ENCODE assay signal across 8 cellular contexts in the genomic region with DNA sequence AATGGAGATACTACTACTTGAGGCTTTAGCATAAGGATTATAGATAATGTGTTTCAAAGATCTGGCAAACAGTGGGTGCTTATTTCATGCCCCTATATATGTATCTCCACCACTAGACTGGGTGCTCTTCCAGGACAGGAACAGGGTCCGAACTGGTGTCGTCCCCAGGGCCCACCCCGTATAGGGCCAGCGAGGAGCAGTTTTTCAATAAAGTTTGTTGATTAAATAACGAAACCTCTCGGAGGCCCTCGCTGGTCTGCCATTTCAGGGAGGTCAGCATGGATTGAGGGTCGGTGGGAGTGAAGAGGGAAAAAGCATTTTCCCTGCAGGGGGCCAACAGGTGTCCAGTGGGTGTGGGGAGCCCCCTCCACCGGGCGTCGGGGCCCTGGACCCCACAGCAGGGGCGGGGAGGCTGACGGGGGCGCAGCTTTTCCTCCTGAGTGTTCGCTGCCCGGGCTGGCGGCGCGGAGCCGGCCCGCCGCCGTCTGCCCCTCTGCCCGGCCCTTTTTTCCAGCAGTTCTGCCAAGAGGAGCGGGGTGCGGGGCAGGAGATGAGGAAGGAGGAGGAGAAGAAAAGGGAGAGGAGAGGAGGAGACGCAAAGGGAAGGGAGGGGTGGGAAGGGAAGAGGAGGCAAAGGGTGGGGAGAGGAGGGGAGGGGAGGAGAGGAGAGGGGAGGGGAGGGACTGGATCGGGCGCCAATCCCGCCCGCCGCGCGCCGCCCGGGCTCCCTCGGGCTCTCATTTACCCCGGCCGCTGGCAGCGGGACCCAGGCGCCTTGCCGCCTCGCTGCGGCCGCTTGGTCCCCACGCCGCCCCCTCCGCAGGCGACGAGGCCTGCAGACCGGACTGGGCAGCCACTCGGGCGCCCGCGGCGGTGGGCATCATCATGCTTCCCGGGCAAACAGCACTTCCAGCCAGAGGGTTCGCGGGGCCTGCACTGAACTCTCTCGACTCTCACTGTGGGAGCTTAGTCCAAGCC.
DNase-seq lines count a peak whose midpoint lies in the region; ATAC-seq and TF ChIP-seq lines count a peak whose summit lies in the region.

No MANE protein-coding gene starts in this region.

- no peaks in the 10 kb centered on the region for H3K4me1 Mint-ChIP-seq in progenitor cell of endocrine pancreas (ENCODE audit: low read depth)

- DNase-seq in NCI-H146 (lab: John Stamatoyannopoulos, UW) (peak; percentile 39), NCI-H146 treated with DMSO at 0.1 percent for 48 hours (lab: John Stamatoyannopoulos, UW; ENCODE audit: unreplicated experiment) (no peak), anterior cingulate cortex (lab: John Stamatoyannopoulos, UW) (peak in 43 of 58 donors; percentile 15 to 67 (median 44)), hepatic stellate cell (ENCODE audit: low spot score) (peak; percentile 53), progenitor cell of endocrine pancreas (ENCODE audit: low spot score, unreplicated experiment) (no peak)

- H3K27me3 Mint-ChIP-seq in progenitor cell of endocrine pancreas: peaks cover 70% of the 10 kb centered on the region

- H3K9me3 Mint-ChIP-seq in progenitor cell of endocrine pancreas (ENCODE audit: low read depth): no peaks in the 10 kb centered on the region

- peak overlapping the region; percentile 74 for H3K4me3 Mint-ChIP-seq in progenitor cell of endocrine pancreas (ENCODE audit: low read depth)

- no peak for TF ChIP-seq CTCF in progenitor cell of endocrine pancreas (IDR thresholded peaks at IDR 0.05; ENCODE audit: unreplicated experiment)

- H3K36me3 Mint-ChIP-seq in progenitor cell of endocrine pancreas (ENCODE audit: insufficient read depth): no peaks in the 10 kb centered on the region

- H3K27ac Mint-ChIP-seq in progenitor cell of endocrine pancreas: no peak overlapping the region

- no peak for ATAC-seq in HG02759 (IDR thresholded peaks at IDR 0.05; ENCODE audit: unreplicated experiment)
- no peak for ATAC-seq in HG02763 (IDR thresholded peaks at IDR 0.05; ENCODE audit: unreplicated experiment)
- no peak for ATAC-seq in GM21619 (IDR thresholded peaks at IDR 0.05; ENCODE audit: unreplicated experiment)

Comparison
In these comparisons a context has a peak if more than half of its experiments do, and no peak if none do; other contexts are left out.
1. DNase-seq: peak in NCI-H146 (single experiment), anterior cingulate cortex (43 of 58) and hepatic stellate cell (single experiment); none in NCI-H146 treated with DMSO at 0.1 percent for 48 hours (single experiment) and progenitor cell of endocrine pancreas (single experiment).